In genomic region chr1:246608616-246609376, GRCh38 we compare ENCODE assay signal across 8 cellular contexts. TPM values are rescaled to one million over a fixed set of nuclear protein-coding genes. Genes with fewer than 3 reads are reported as not detected.
DNase-seq lines count a peak whose midpoint lies in the region; ATAC-seq and TF ChIP-seq lines count a peak whose summit lies in the region.

No MANE protein-coding gene starts in this region.

- no peaks in the 10 kb centered on the region for H3K36me3 ChIP-seq in CD4-positive, alpha-beta memory T cell (ENCODE audit: insufficient read depth, low read length)
- H3K36me3 ChIP-seq in right atrium auricular region (no peaks in the 10 kb centered on the region), skeletal muscle satellite cell (ENCODE audit: insufficient read depth, low read length) (no peaks in the 10 kb centered on the region)

- peaks cover 40 to 78% (median 57%) of the 10 kb centered on the region in 4 donors for H3K4me1 Mint-ChIP-seq in CD4-positive, alpha-beta memory T cell
- peaks cover 43% of the 10 kb centered on the region for H3K4me1 Mint-ChIP-seq in activated naive CD8-positive, alpha-beta T cell treated with anti-CD3 and anti-CD28 coated beads for 36 hours

- CTCF ChIA-PET in CD4-positive, alpha-beta memory T cell (lab: Charles Lee; ENCODE audit: partially characterized antibody) = no interaction called here

- DNase-seq in CD4-positive, alpha-beta memory T cell = peak in 1 of 5 donors; percentile 36
- DNase-seq in NCI-H460 (ENCODE audit: extremely low read depth, low read depth) (peak; percentile 65), right atrium auricular region (ENCODE audit: low spot score) (peak; percentile 74), nucleus accumbens (lab: John Stamatoyannopoulos, UW) (no peak)
- peak; percentile 53 for DNase-seq in activated naive CD8-positive, alpha-beta T cell treated with anti-CD3 and anti-CD28 coated beads for 36 hours
- no peak for DNase-seq in effector CD4-positive, alpha-beta T cell

- intact Hi-C loops in CD4-positive, alpha-beta memory T cell (cut with micrococcal nuclease) = no loop called here

- TF ChIP-seq CTCF in right atrium auricular region (IDR thresholded peaks at IDR 0.05) = peak in 1 of 2 donors; percentile 51

- H3K36me3 Mint-ChIP-seq in CD4-positive, alpha-beta memory T cell = peaks cover 18 to 22% of the 10 kb centered on the region in 2 donors
- H3K36me3 Mint-ChIP-seq in activated naive CD8-positive, alpha-beta T cell treated with anti-CD3 and anti-CD28 coated beads for 36 hours = peaks cover 29% of the 10 kb centered on the region

- POLR2A ChIA-PET in CD4-positive, alpha-beta memory T cell (lab: Charles Lee; ENCODE audit: partially characterized antibody) = no interaction called here

- no peaks in the 10 kb centered on the region for H3K27me3 Mint-ChIP-seq in CD4-positive, alpha-beta memory T cell
- H3K27me3 Mint-ChIP-seq in activated naive CD8-positive, alpha-beta T cell treated with anti-CD3 and anti-CD28 coated beads for 36 hours = no peaks in the 10 kb centered on the region

- H3K9me3 Mint-ChIP-seq in CD4-positive, alpha-beta memory T cell = peaks cover 0 to 3% (median 0%) of the 10 kb centered on the region in 8 donors
- peaks cover 3% of the 10 kb centered on the region for H3K9me3 Mint-ChIP-seq in activated naive CD8-positive, alpha-beta T cell treated with anti-CD3 and anti-CD28 coated beads for 36 hours

- H3K9me3 ChIP-seq in CD4-positive, alpha-beta memory T cell (ENCODE audit: control insufficient read depth in 1 of 2, low read length in 2 of 2) = no peaks in the 10 kb centered on the region
- no peaks in the 10 kb centered on the region for H3K9me3 ChIP-seq in right atrium auricular region
- H3K9me3 ChIP-seq in skeletal muscle satellite cell (replicated peaks; ENCODE audit: low read length) = no peaks in the 10 kb centered on the region

- no peak overlapping the region for H3K4me3 ChIP-seq in CD4-positive, alpha-beta memory T cell (ENCODE audit: low read length in 2 of 2)
- no peak overlapping the region for H3K4me3 ChIP-seq in right atrium auricular region
- H3K4me3 ChIP-seq in skeletal muscle satellite cell (ENCODE audit: low read length) = peak overlapping the region; percentile 20

- ATAC-seq in GM21737 (IDR thresholded peaks at IDR 0.05; ENCODE audit: unreplicated experiment) = peak; percentile 72

- peaks cover 42% of the 10 kb centered on the region for H3K4me1 ChIP-seq in CD4-positive, alpha-beta memory T cell (ENCODE audit: insufficient read depth, low read length)
- peaks cover 0 to 46% of the 10 kb centered on the region in 2 donors for H3K4me1 ChIP-seq in right atrium auricular region
- H3K4me1 ChIP-seq in skeletal muscle satellite cell (ENCODE audit: control insufficient read depth, insufficient read depth, low read length) = peaks cover 24% of the 10 kb centered on the region

- peak overlapping the region in 3 of 8 donors; percentile 41 to 67 (median 49) for H3K4me3 Mint-ChIP-seq in CD4-positive, alpha-beta memory T cell
- no peak overlapping the region for H3K4me3 Mint-ChIP-seq in activated naive CD8-positive, alpha-beta T cell treated with anti-CD3 and anti-CD28 coated beads for 36 hours

- peak overlapping the region; percentile 65 for H3K9ac ChIP-seq in skeletal muscle satellite cell (ENCODE audit: low read depth, low read length)

- no peak overlapping the region for H3K27ac ChIP-seq in CD4-positive, alpha-beta memory T cell (ENCODE audit: low read depth, low read length)
- H3K27ac ChIP-seq in right atrium auricular region = peak overlapping the region; percentile 65 to 78

- H3K27me3 ChIP-seq in CD4-positive, alpha-beta memory T cell (ENCODE audit: insufficient read depth, low read length) = no peaks in the 10 kb centered on the region
- H3K27me3 ChIP-seq in right atrium auricular region (no peaks in the 10 kb centered on the region), skeletal muscle satellite cell (ENCODE audit: control insufficient read depth, insufficient read depth, low read length) (no peaks in the 10 kb centered on the region)

- peak overlapping the region in 6 of 7 donors; percentile 22 to 80 (median 60) for H3K27ac Mint-ChIP-seq in CD4-positive, alpha-beta memory T cell
- H3K27ac Mint-ChIP-seq in activated naive CD8-positive, alpha-beta T cell treated with anti-CD3 and anti-CD28 coated beads for 36 hours = peak overlapping the region; percentile 76

- H3K4me2 ChIP-seq in skeletal muscle satellite cell (ENCODE audit: low read length) = peak overlapping the region; percentile 59

RNA-seq across cellular contexts. Expression of gene CNST, which starts 42.5 kb away (rescaled TPM):
- total RNA-seq in CD4-positive, alpha-beta memory T cell = 100 to 1,000 TPM in 1 of 2 experiments, 10 to 100 TPM in 1; 97.8 to 103 TPM
- polyA plus RNA-seq in CD4-positive, alpha-beta memory T cell = 10 to 100 TPM; 36.2 to 58.3 TPM
- total RNA-seq in NCI-H460 (2014; rRNA removed; shearing (Covaris generic)) = 25.8 and 26.1 TPM in 2 replicates
- 10.5 and 15.7 TPM in 2 replicates for polyA plus RNA-seq in NCI-H460 (2014; cell fraction: nucleus; rRNA removed)
- total RNA-seq in activated naive CD8-positive, alpha-beta T cell treated with anti-CD3 and anti-CD28 coated beads for 36 hours = 10 to 100 TPM; 25.8 to 26.1 TPM
- 10 to 100 TPM; 15.6 to 19.0 TPM for total RNA-seq in right atrium auricular region
- 14.2 and 15.1 TPM in 2 replicates for total RNA-seq in skeletal muscle satellite cell (2012; rRNA removed)

RNA-seq across cellular contexts. Expression of gene TFB2M, which starts 42.7 kb away (rescaled TPM):
- 1 to 10 TPM; 8.8 to 9.6 TPM for total RNA-seq in CD4-positive, alpha-beta memory T cell
- polyA plus RNA-seq in CD4-positive, alpha-beta memory T cell = 10 to 100 TPM; 16.4 to 29.0 TPM
- total RNA-seq in NCI-H460 (2014; rRNA removed; shearing (Covaris generic)) = 43.6 and 49.9 TPM in 2 replicates
- 29.5 and 36.1 TPM in 2 replicates for polyA plus RNA-seq in NCI-H460 (2014; cell fraction: nucleus; rRNA removed)
- total RNA-seq in activated naive CD8-positive, alpha-beta T cell treated with anti-CD3 and anti-CD28 coated beads for 36 hours = 10 to 100 TPM; 33.1 to 35.9 TPM
- total RNA-seq in right atrium auricular region = 10 to 100 TPM in 1 of 2 donors, 1 to 10 TPM in 1; 5.5 to 12.0 TPM
- 29.5 and 34.2 TPM in 2 replicates for total RNA-seq in skeletal muscle satellite cell (2012; rRNA removed)

Comparison
In these comparisons a context has a peak if more than half of its experiments do, and no peak if none do; other contexts are left out.
1. DNase-seq: peak in NCI-H460 (single experiment), activated naive CD8-positive, alpha-beta T cell treated with anti-CD3 and anti-CD28 coated beads for 36 hours (single experiment) and right atrium auricular region (single experiment); none in nucleus accumbens (0 of 56) and effector CD4-positive, alpha-beta T cell (single experiment).